Comparison of ENCODE assay signal across 12 cellular contexts in the genomic region with DNA sequence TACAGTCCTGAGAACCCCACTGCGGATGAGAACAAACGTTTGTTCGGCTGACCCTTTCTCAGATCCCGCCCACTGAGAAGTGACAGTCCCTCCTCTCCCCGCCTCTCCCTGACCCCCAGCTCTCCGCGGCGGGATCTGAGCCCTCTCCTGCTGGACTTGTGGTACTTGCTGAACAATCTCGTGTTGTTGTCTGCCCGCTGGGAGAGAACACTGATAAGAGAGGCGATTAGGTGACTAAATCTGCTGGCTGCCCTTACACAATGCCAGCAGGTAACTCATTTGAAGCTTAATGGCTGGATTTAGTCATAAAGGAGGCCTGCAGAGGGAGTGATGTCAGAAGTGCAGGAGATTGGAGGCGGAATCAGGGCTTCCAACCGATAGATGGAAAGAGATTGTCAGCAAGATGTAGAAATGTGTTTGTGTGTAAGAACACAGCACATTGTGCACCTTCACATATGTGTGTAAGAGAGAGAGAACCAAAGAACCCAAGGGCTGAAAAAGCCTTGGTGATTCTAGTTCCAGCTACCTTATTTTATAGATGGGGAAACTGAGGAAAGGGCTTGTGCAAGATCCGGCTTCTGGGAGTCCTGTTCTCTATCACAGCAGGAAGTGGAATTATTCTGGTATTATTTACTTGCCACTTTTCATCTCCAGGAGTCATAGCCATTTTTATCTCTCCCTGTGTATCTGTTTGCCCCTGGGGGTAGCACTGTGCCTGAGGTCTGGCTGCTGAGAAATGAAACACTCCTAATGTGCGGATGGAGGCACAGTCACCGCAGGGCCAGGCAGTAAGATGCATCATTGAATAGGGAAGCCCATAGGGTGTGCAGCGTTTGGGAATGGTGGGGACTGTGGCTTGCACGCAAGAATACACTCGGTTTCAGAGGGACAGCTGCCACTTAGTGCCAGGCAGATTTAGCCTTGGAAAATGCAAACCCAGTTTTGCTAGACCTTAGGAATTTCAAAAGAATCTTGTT.
A peak's percentile ranks its signal among the peaks of the same experiment; 100 is the strongest.
DNase-seq lines count a peak whose midpoint lies in the region; ATAC-seq and TF ChIP-seq lines count a peak whose summit lies in the region.
"Had no signal": no experiment of that assay in that cellular context is flagged by ENCODE, and none has a peak within 500 bp of the region (broad histone marks: within the 10 kb centered on the region; RNA-seq: fewer than 3 reads in every experiment).

No MANE protein-coding gene starts in this region.

- H3K4me1 Mint-ChIP-seq in CD14-positive monocyte, result peaks cover 3% of the 10 kb centered on the region

- no peaks in the 10 kb centered on the region for H3K36me3 ChIP-seq in osteoblast (ENCODE audit: insufficient read depth, low read length)
- H3K36me3 ChIP-seq: neutrophil had no signal

- H3K27ac Mint-ChIP-seq in CD14-positive monocyte, result peak overlapping the region in 1 of 7 donors; percentile 6

- H3K4me2 ChIP-seq in osteoblast (ENCODE audit: insufficient read depth, low read length), result no peak overlapping the region

- peaks cover 4 to 10% (median 7%) of the 10 kb centered on the region in 3 donors for H3K27me3 Mint-ChIP-seq in CD14-positive monocyte (ENCODE audit: low read depth in 3 of 3)

- ATAC-seq in foreskin keratinocyte, result peak; percentile 77
- ATAC-seq: activated naive CD4-positive, alpha-beta T cell treated with anti-CD3 and anti-CD28 coated beads, Interleukin-2, amount 50 U/mL, for 72 hours; left lobe of liver had no signal

- H3K27ac ChIP-seq in foreskin keratinocyte (no peak overlapping the region), osteoblast (ENCODE audit: low read depth, low read length) (no peak overlapping the region)
- H3K27ac ChIP-seq: neutrophil had no signal

- H3K9me3 ChIP-seq in osteoblast (ENCODE audit: low read depth, low read length), result no peaks in the 10 kb centered on the region
- H3K9me3 ChIP-seq: neutrophil had no signal

- no peaks in the 10 kb centered on the region for H3K27me3 ChIP-seq in foreskin keratinocyte
- H3K27me3 ChIP-seq in osteoblast (ENCODE audit: insufficient read depth, low read length), result no peaks in the 10 kb centered on the region

- peaks cover 0 to 7% (median 0%) of the 10 kb centered on the region in 7 donors for H3K9me3 Mint-ChIP-seq in CD14-positive monocyte

- H3K36me3 Mint-ChIP-seq in CD14-positive monocyte, result no peaks in the 10 kb centered on the region
- H3K36me3 Mint-ChIP-seq: activated naive CD4-positive, alpha-beta T cell treated with anti-CD3 and anti-CD28 coated beads, Interleukin-2, amount 50 U/mL, for 72 hours had no signal

- H3K79me2 ChIP-seq in osteoblast (ENCODE audit: insufficient read depth, low read length), result no peaks in the 10 kb centered on the region

- H3K4me3 ChIP-seq in osteoblast (ENCODE audit: insufficient read depth, low read length), result no peak overlapping the region

- no peaks in the 10 kb centered on the region for H4K20me1 ChIP-seq in osteoblast (ENCODE audit: insufficient read depth, low read length)

- DNase-seq in ELF-1 (ENCODE audit: low read depth, low spot score) (peak; percentile 95), NCI-H748 treated with DMSO at 0.1 percent for 48 hours (lab: John Stamatoyannopoulos, UW) (peak; percentile 45), foreskin keratinocyte (peak in 1 of 2 donors; percentile 52), osteoblast (ENCODE audit: insufficient read length, low spot score, missing footprints) (peak; percentile 62), DMS114 treated with DMSO at 0.1 percent for 48 hours (lab: John Stamatoyannopoulos, UW; ENCODE audit: unreplicated experiment) (no peak), AG20443 (ENCODE audit: low spot score) (no peak), CD14-positive monocyte (ENCODE audit: low spot score) (no peak)
- no peak for DNase-seq in activated CD4-positive, alpha-beta T cell treated with anti-CD3 and anti-CD28 coated beads, Interleukin-2, amount 50 U/mL, for 48 hours
- DNase-seq: dermis blood vessel endothelial cell had no signal

- intact Hi-C loops in CD14-positive monocyte (cut with micrococcal nuclease), result no loop called here

- no peak overlapping the region for H3K4me3 Mint-ChIP-seq in CD14-positive monocyte

- H3K4me1 ChIP-seq in foreskin keratinocyte, result no peaks in the 10 kb centered on the region
- H3K4me1 ChIP-seq in osteoblast (ENCODE audit: insufficient read depth, low read length), result no peaks in the 10 kb centered on the region

- TF ChIP-seq CTCF in foreskin keratinocyte (conservative IDR thresholded peaks at IDR 0.05) (peak; percentile 20), osteoblast (IDR thresholded peaks at IDR 0.05; ENCODE audit: extremely low read depth, low read depth, low read length) (no peak), CD14-positive monocyte (IDR thresholded peaks at IDR 0.05) (no peak)

- no peak overlapping the region for H2AFZ ChIP-seq in osteoblast (ENCODE audit: low read length)

Comparison
In these comparisons a context has a peak if more than half of its experiments do, and no peak if none do; other contexts are left out.
1. DNase-seq: peak in ELF-1 (single experiment), NCI-H748 treated with DMSO at 0.1 percent for 48 hours (single experiment) and osteoblast (single experiment); none in DMS114 treated with DMSO at 0.1 percent for 48 hours (single experiment), AG20443 (single experiment), CD14-positive monocyte (single experiment) and activated CD4-positive, alpha-beta T cell treated with anti-CD3 and anti-CD28 coated beads, Interleukin-2, amount 50 U/mL, for 48 hours (0 of 2).